ENCODE assay signal across 27 cellular contexts in genomic region chr22:27978875-27979274, GRCh38.
"Had no signal": no experiment of that assay in that cellular context is flagged by ENCODE, and none has a peak within 500 bp of the region (broad histone marks: within the 10 kb centered on the region; RNA-seq: fewer than 3 reads in every experiment).

No MANE protein-coding gene starts in this region.

- H3K27ac ChIP-seq: ascending aorta, VCaP had no signal

- ATAC-seq: activated CD8-positive, alpha-beta T cell treated with anti-CD3 and anti-CD28 coated beads for 36 hours; activated naive CD8-positive, alpha-beta T cell treated with anti-CD3 and anti-CD28 coated beads, Interleukin-2, amount 50 U/mL, for 24 hours had no signal

- DNase-seq: activated B cell treated with CpG ODN at 0.5 μM for 24 hours; activated CD4-positive, alpha-beta memory T cell treated with anti-CD3 and anti-CD28 coated beads for 36 hours; activated CD4-positive, alpha-beta T cell treated with anti-CD3 and anti-CD28 coated beads for 4 hours; activated CD4-positive, alpha-beta T cell treated with anti-CD3 and anti-CD28 coated beads, Interleukin-2, amount 10 ng/mL, durations not matched to agents 24 days and 14 days; activated CD4-positive, alpha-beta T cell treated with anti-CD3 and anti-CD28 coated beads, Interleukin-2, amount 50 U/mL, for 1 hour; activated CD4-positive, alpha-beta T cell treated with anti-CD3 and anti-CD28 coated beads, Interleukin-2, amount 50 U/mL, for 4 hours; activated CD4-positive, CD25-positive, alpha-beta regulatory T cell treated with anti-CD3 and anti-CD28 coated beads, Interleukin-2, amount 50 U/mL, for 72 hours; activated CD8-positive, alpha-beta memory T cell treated with anti-CD3 and anti-CD28 coated beads, Interleukin-2, amount 50 U/mL, for 48 hours; activated CD8-positive, alpha-beta T cell treated with anti-CD3 and anti-CD28 coated beads for 36 hours; activated effector memory CD4-positive, alpha-beta T cell treated with Interleukin-2 at 50 U/mL for 16 hours; activated gamma-delta T cell; activated naive CD4-positive, alpha-beta T cell treated with anti-CD3 and anti-CD28 coated beads, Interleukin-2, amount 10 ng/mL, durations not matched to agents 7 days and 5 days; activated naive CD4-positive, alpha-beta T cell treated with Interleukin-2 at 50 U/mL for 16 hours; activated naive CD8-positive, alpha-beta T cell treated with anti-CD3 and anti-CD28 coated beads, Interleukin-2, amount 10 ng/mL, durations not matched to agents 7 days and 5 days; activated naive CD8-positive, alpha-beta T cell treated with anti-CD3 and anti-CD28 coated beads, Interleukin-2, amount 50 U/mL, for 24 hours; activated T-cell treated with anti-CD3 and anti-CD28 coated beads, Interleukin-2, amount 50 U/mL, for 24 hours; activated T-cell treated with anti-CD3 and anti-CD28 coated beads, Interleukin-2, amount 50 U/mL, for 48 hours; amygdala; anterior cingulate cortex; caudate nucleus; cerebellar nuclear complex; T-helper 1 cell; T-helper 2 cell; T-helper 9 cell had no signal

- H3K9me3 ChIP-seq: ascending aorta had no signal

- H3K27me3 ChIP-seq: ascending aorta, cardiac muscle cell had no signal

- H3K4me3 ChIP-seq: ascending aorta, cardiac muscle cell had no signal
